10 cellular contexts compared by ENCODE assay signal in genomic region chrX:140713174-140713539, GRCh38. TPM values are rescaled to one million over a fixed set of nuclear protein-coding genes. Genes with fewer than 3 reads are reported as not detected.
DNase-seq lines count a peak whose midpoint lies in the region; ATAC-seq and TF ChIP-seq lines count a peak whose summit lies in the region.
"Had no signal": no experiment of that assay in that cellular context is flagged by ENCODE, and none has a peak within 500 bp of the region (broad histone marks: within the 10 kb centered on the region; RNA-seq: fewer than 3 reads in every experiment).

No MANE protein-coding gene starts in this region.

- H3K27me3 Mint-ChIP-seq in activated CD4-positive, alpha-beta memory T cell treated with anti-CD3 and anti-CD28 coated beads for 36 hours: peaks cover 1% of the 10 kb centered on the region
- H3K27me3 Mint-ChIP-seq in activated CD4-positive, alpha-beta memory T cell treated with anti-CD3 and anti-CD28 coated beads, Interleukin-2, amount 10 ng/mL, durations not matched to agents 7 days and 5 days: no peaks in the 10 kb centered on the region
- H3K27me3 Mint-ChIP-seq: IgD-negative memory B cell had no signal

- H3K36me3 ChIP-seq in SK-N-MC (ENCODE audit: insufficient read depth, low read length): peaks cover 3% of the 10 kb centered on the region; the same call in 1 of the 2 replicates
- H3K36me3 ChIP-seq in iPS-15b (ENCODE audit: control insufficient read depth, insufficient read depth, low read length): peaks cover 2% of the 10 kb centered on the region
- no peaks in the 10 kb centered on the region for H3K36me3 ChIP-seq in suprapubic skin
- H3K36me3 ChIP-seq: neutrophil had no signal

- H3K4me3 ChIP-seq in SK-N-MC: peak overlapping the region; percentile 84
- peak overlapping the region; percentile 38 for H3K4me3 ChIP-seq in iPS-15b (ENCODE audit: low read depth, low read length)
- H3K4me3 ChIP-seq in suprapubic skin: peak overlapping the region; percentile 34

- no peaks in the 10 kb centered on the region for H3K36me3 Mint-ChIP-seq in activated CD4-positive, alpha-beta memory T cell treated with anti-CD3 and anti-CD28 coated beads for 36 hours
- no peaks in the 10 kb centered on the region for H3K36me3 Mint-ChIP-seq in activated CD4-positive, alpha-beta memory T cell treated with anti-CD3 and anti-CD28 coated beads, Interleukin-2, amount 10 ng/mL, durations not matched to agents 7 days and 5 days (ENCODE audit: low read depth)
- H3K36me3 Mint-ChIP-seq: IgD-negative memory B cell had no signal

- POLR2A ChIA-PET in activated CD4-positive, alpha-beta memory T cell treated with anti-CD3 and anti-CD28 coated beads for 36 hours (lab: Charles Lee): no interaction called here
- POLR2A ChIA-PET in activated CD4-positive, alpha-beta memory T cell treated with anti-CD3 and anti-CD28 coated beads, Interleukin-2, amount 10 ng/mL, durations not matched to agents 7 days and 5 days (lab: Charles Lee): no interaction called here

- peak; percentile 18 for DNase-seq in activated CD4-positive, alpha-beta memory T cell treated with anti-CD3 and anti-CD28 coated beads for 36 hours
- no peak for DNase-seq in activated CD4-positive, alpha-beta memory T cell treated with anti-CD3 and anti-CD28 coated beads, Interleukin-2, amount 10 ng/mL, durations not matched to agents 7 days and 5 days
- DNase-seq in SK-N-MC (ENCODE audit: low read depth, low spot score) (no peak), suprapubic skin (ENCODE audit: low spot score in 2 of 2) (no peak), NCI-H345 treated with DMSO at 0.1 percent for 48 hours (lab: John Stamatoyannopoulos, UW; ENCODE audit: unreplicated experiment) (no peak), T-helper 9 cell (no peak)

- TF ChIP-seq EP300 in suprapubic skin (IDR thresholded peaks at IDR 0.05): no peak

- H3K9me3 Mint-ChIP-seq in activated CD4-positive, alpha-beta memory T cell treated with anti-CD3 and anti-CD28 coated beads for 36 hours: no peaks in the 10 kb centered on the region
- H3K9me3 Mint-ChIP-seq in activated CD4-positive, alpha-beta memory T cell treated with anti-CD3 and anti-CD28 coated beads, Interleukin-2, amount 10 ng/mL, durations not matched to agents 7 days and 5 days: no peaks in the 10 kb centered on the region
- H3K9me3 Mint-ChIP-seq: IgD-negative memory B cell had no signal

- CTCF ChIA-PET in activated CD4-positive, alpha-beta memory T cell treated with anti-CD3 and anti-CD28 coated beads for 36 hours (lab: Charles Lee): no interaction called here
- CTCF ChIA-PET in activated CD4-positive, alpha-beta memory T cell treated with anti-CD3 and anti-CD28 coated beads, Interleukin-2, amount 10 ng/mL, durations not matched to agents 7 days and 5 days (lab: Charles Lee): no interaction called here

- H3K9ac ChIP-seq in SK-N-MC (ENCODE audit: insufficient read length): peak overlapping the region; percentile 55
- no peak overlapping the region for H3K9ac ChIP-seq in iPS-15b (ENCODE audit: low read depth, low read length)

- no peaks in the 10 kb centered on the region for H3K27me3 ChIP-seq in iPS-15b (ENCODE audit: control insufficient read depth, insufficient read depth, low read length)
- H3K27me3 ChIP-seq in suprapubic skin: no peaks in the 10 kb centered on the region

- H3K4me1 ChIP-seq in iPS-15b (ENCODE audit: control insufficient read depth, insufficient read depth, low read length) (peaks cover 10% of the 10 kb centered on the region), suprapubic skin (no peaks in the 10 kb centered on the region)

- 40% methylated on average over 6 of the region's 6 CpGs for WGBS in suprapubic skin

- no peak for TF ChIP-seq POLR2A in suprapubic skin (IDR thresholded peaks at IDR 0.05)

- ATAC-seq in HG03457 (IDR thresholded peaks at IDR 0.05; ENCODE audit: unreplicated experiment): no peak

- no peaks in the 10 kb centered on the region for H3K4me1 Mint-ChIP-seq in activated CD4-positive, alpha-beta memory T cell treated with anti-CD3 and anti-CD28 coated beads for 36 hours (ENCODE audit: low read depth)
- peaks cover 3% of the 10 kb centered on the region for H3K4me1 Mint-ChIP-seq in activated CD4-positive, alpha-beta memory T cell treated with anti-CD3 and anti-CD28 coated beads, Interleukin-2, amount 10 ng/mL, durations not matched to agents 7 days and 5 days
- H3K4me1 Mint-ChIP-seq: IgD-negative memory B cell had no signal

- no peak overlapping the region for H3K4me3 Mint-ChIP-seq in activated CD4-positive, alpha-beta memory T cell treated with anti-CD3 and anti-CD28 coated beads for 36 hours
- no peak overlapping the region for H3K4me3 Mint-ChIP-seq in activated CD4-positive, alpha-beta memory T cell treated with anti-CD3 and anti-CD28 coated beads, Interleukin-2, amount 10 ng/mL, durations not matched to agents 7 days and 5 days
- H3K4me3 Mint-ChIP-seq: IgD-negative memory B cell had no signal

- H3K27ac ChIP-seq in SK-N-MC (peak overlapping the region; percentile 75), suprapubic skin (no peak overlapping the region)
- H3K27ac ChIP-seq: neutrophil had no signal

- no peak overlapping the region for H3K27ac Mint-ChIP-seq in activated CD4-positive, alpha-beta memory T cell treated with anti-CD3 and anti-CD28 coated beads for 36 hours
- H3K27ac Mint-ChIP-seq in activated CD4-positive, alpha-beta memory T cell treated with anti-CD3 and anti-CD28 coated beads, Interleukin-2, amount 10 ng/mL, durations not matched to agents 7 days and 5 days: no peak overlapping the region
- H3K27ac Mint-ChIP-seq: IgD-negative memory B cell had no signal

- intact Hi-C loops in activated CD4-positive, alpha-beta memory T cell treated with anti-CD3 and anti-CD28 coated beads for 36 hours (cut with micrococcal nuclease): no loop called here

- no peak for TF ChIP-seq CTCF in suprapubic skin (IDR thresholded peaks at IDR 0.05)

- H3K9me3 ChIP-seq in SK-N-MC (ENCODE audit: low read depth, low read length) (no peaks in the 10 kb centered on the region), iPS-15b (ENCODE audit: control insufficient read depth, insufficient read depth, low read length) (no peaks in the 10 kb centered on the region), suprapubic skin (no peaks in the 10 kb centered on the region)
- H3K9me3 ChIP-seq: neutrophil had no signal

RNA-seq across cellular contexts. Expression of gene LINC00632, which starts 3.6 kb away (rescaled TPM):
- 1 to 10 TPM; 1.6 to 1.8 TPM for total RNA-seq in activated CD4-positive, alpha-beta memory T cell treated with anti-CD3 and anti-CD28 coated beads for 36 hours
- 10 to 100 TPM; 37.4 to 39.9 TPM for total RNA-seq in activated CD4-positive, alpha-beta memory T cell treated with anti-CD3 and anti-CD28 coated beads, Interleukin-2, amount 10 ng/mL, durations not matched to agents 7 days and 5 days
- 100 to 1,000 TPM in 2 of 4 donors, 10 to 100 TPM in 2; 95.8 to 250 (median 154) TPM for total RNA-seq in suprapubic skin

Comparison
In these comparisons a context has a peak if more than half of its experiments do, and no peak if none do; other contexts are left out.
1. RNA of gene LINC00632, which starts 3.6 kb away (total RNA-seq): 95.8 to 250 TPM in suprapubic skin and 37.4 to 39.9 TPM in activated CD4-positive, alpha-beta memory T cell treated with anti-CD3 and anti-CD28 coated beads, Interleukin-2, amount 10 ng/mL, durations not matched to agents 7 days and 5 days; 1.6 to 1.8 TPM in activated CD4-positive, alpha-beta memory T cell treated with anti-CD3 and anti-CD28 coated beads for 36 hours; every median in the first group is over 10 times any median in the second.
2. H3K4me3 ChIP-seq: peak in every context shown above with its lines; median percentile 84 in SK-N-MC; 38 in iPS-15b; 34 in suprapubic skin.